20 cellular contexts compared by ENCODE assay signal in the genomic region with DNA sequence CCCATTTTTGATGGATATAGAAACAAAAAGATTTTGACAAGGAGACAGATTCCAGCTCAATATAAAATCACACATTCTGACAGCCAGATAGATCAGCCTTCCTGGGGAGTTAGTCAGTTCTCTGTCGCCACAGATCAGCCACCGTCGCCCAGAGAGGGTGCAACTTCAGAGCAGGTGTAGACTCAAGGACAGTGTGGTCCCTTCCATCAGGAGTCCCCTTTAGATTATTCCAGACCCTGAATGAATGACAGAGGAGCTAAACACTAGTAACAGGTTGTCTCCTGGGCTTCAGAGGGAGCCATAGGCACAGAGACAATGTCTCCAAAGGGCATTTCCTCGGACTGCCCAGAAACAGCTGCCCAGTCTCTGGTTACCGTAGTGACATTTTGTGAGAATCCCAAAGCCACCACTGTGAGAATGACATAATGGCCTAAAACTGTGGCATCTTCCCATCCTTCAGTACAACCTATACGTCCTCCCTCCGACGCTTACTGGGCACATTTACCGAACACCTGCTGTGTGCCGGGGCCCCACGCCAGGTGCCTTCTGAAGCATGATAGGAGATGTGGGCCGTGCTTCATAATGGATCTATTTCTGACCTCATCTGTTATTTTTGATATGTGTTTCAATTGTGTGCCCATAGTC. TPM values are rescaled to one million over a fixed set of nuclear protein-coding genes. Genes with fewer than 3 reads are reported as not detected.
A peak's percentile ranks its signal among the peaks of the same experiment; 100 is the strongest.
DNase-seq lines count a peak whose midpoint lies in the region; ATAC-seq and TF ChIP-seq lines count a peak whose summit lies in the region.
"Had no signal": no experiment of that assay in that cellular context is flagged by ENCODE, and none has a peak within 500 bp of the region (broad histone marks: within the 10 kb centered on the region; RNA-seq: fewer than 3 reads in every experiment).

No MANE protein-coding gene starts in this region.

- H3K4me3 Mint-ChIP-seq in type B pancreatic cell = no peak overlapping the region
- H3K4me3 Mint-ChIP-seq in activated T-cell treated with anti-CD3 and anti-CD28 coated beads, Interleukin-2, amount 50 U/mL, for 4 hours = no peak overlapping the region
- H3K4me3 Mint-ChIP-seq: activated CD4-positive, alpha-beta memory T cell treated with anti-CD3 and anti-CD28 coated beads for 36 hours had no signal

- H3K27me3 Mint-ChIP-seq in type B pancreatic cell = no peaks in the 10 kb centered on the region
- H3K27me3 Mint-ChIP-seq in activated T-cell treated with anti-CD3 and anti-CD28 coated beads, Interleukin-2, amount 50 U/mL, for 4 hours (ENCODE audit: low read depth) = peaks cover 16% of the 10 kb centered on the region
- H3K27me3 Mint-ChIP-seq: progenitor cell of endocrine pancreas had no signal

- H3K36me3 Mint-ChIP-seq in type B pancreatic cell = no peaks in the 10 kb centered on the region
- no peaks in the 10 kb centered on the region for H3K36me3 Mint-ChIP-seq in activated T-cell treated with anti-CD3 and anti-CD28 coated beads, Interleukin-2, amount 50 U/mL, for 4 hours (ENCODE audit: insufficient read depth)
- H3K36me3 Mint-ChIP-seq: activated CD4-positive, alpha-beta memory T cell treated with anti-CD3 and anti-CD28 coated beads for 36 hours had no signal

- ATAC-seq in HG03460 (IDR thresholded peaks at IDR 0.05; ENCODE audit: unreplicated experiment) (no peak), GM18517 (IDR thresholded peaks at IDR 0.05; ENCODE audit: unreplicated experiment) (no peak)
- no peak for ATAC-seq in activated T-cell treated with anti-CD3 and anti-CD28 coated beads, Interleukin-2, amount 50 U/mL, for 4 hours
- ATAC-seq: GM12878, Right ventricle myocardium inferior had no signal

- H3K27ac ChIP-seq in WERI-Rb-1 = peak overlapping the region; percentile 13; the same call in 1 of the 2 replicates
- H3K27ac ChIP-seq: epithelial cell of prostate, KMS-11 had no signal

- H3K9me3 ChIP-seq in WERI-Rb-1 (ENCODE audit: severe bottlenecking) = no peaks in the 10 kb centered on the region
- H3K9me3 ChIP-seq: BE2C had no signal

- H3K4me3 ChIP-seq in WERI-Rb-1 (ENCODE audit: low read depth, low read length) = no peak overlapping the region
- H3K4me3 ChIP-seq: GM12878 had no signal

- no peaks in the 10 kb centered on the region for H3K9me3 Mint-ChIP-seq in type B pancreatic cell
- H3K9me3 Mint-ChIP-seq in activated T-cell treated with anti-CD3 and anti-CD28 coated beads, Interleukin-2, amount 50 U/mL, for 4 hours = no peaks in the 10 kb centered on the region
- H3K9me3 Mint-ChIP-seq: activated CD4-positive, alpha-beta memory T cell treated with anti-CD3 and anti-CD28 coated beads for 36 hours had no signal

- peaks cover 16% of the 10 kb centered on the region for H3K4me1 Mint-ChIP-seq in type B pancreatic cell (ENCODE audit: unreplicated experiment)
- H3K4me1 Mint-ChIP-seq in activated T-cell treated with anti-CD3 and anti-CD28 coated beads, Interleukin-2, amount 50 U/mL, for 4 hours (ENCODE audit: low read depth) = no peaks in the 10 kb centered on the region

- TF ChIP-seq CTCF in WERI-Rb-1 (IDR thresholded peaks at IDR 0.05; ENCODE audit: low read depth, low read length) = no peak
- TF ChIP-seq CTCF in type B pancreatic cell (conservative IDR thresholded peaks at IDR 0.05) = no peak

- no peaks in the 10 kb centered on the region for H3K27me3 ChIP-seq in WERI-Rb-1 (ENCODE audit: insufficient read depth, low read depth, severe bottlenecking)
- H3K27me3 ChIP-seq: BE2C had no signal

- DNase-seq in activated CD8-positive, alpha-beta memory T cell treated with anti-CD3 and anti-CD28 coated beads for 24 hours = peak; percentile 42
- DNase-seq in activated CD8-positive, alpha-beta memory T cell treated with anti-CD3 and anti-CD28 coated beads, Interleukin-2, amount 50 U/mL, for 4 hours = no peak
- DNase-seq in NCI-H2081 treated with DMSO at 0.1 percent for 48 hours (lab: John Stamatoyannopoulos, UW) (peak; percentile 4), WERI-Rb-1 (no peak), type B pancreatic cell (ENCODE audit: extremely low spot score, unreplicated experiment) (peak; percentile 34)
- DNase-seq in activated T-cell treated with anti-CD3 and anti-CD28 coated beads, Interleukin-2, amount 50 U/mL, for 4 hours = no peak
- DNase-seq: activated CD4-positive, alpha-beta memory T cell treated with anti-CD3 and anti-CD28 coated beads for 36 hours; activated CD4-positive, CD25-positive, alpha-beta regulatory T cell; activated gamma-delta T cell; activated T-cell treated with anti-CD3 and anti-CD28 coated beads for 4 hours; BE2C; DND-41; head of caudate nucleus had no signal

- no peak overlapping the region for H3K27ac Mint-ChIP-seq in type B pancreatic cell
- H3K27ac Mint-ChIP-seq: activated CD4-positive, alpha-beta memory T cell treated with anti-CD3 and anti-CD28 coated beads for 36 hours; progenitor cell of endocrine pancreas had no signal

- peaks cover 26% of the 10 kb centered on the region for H3K36me3 ChIP-seq in WERI-Rb-1

RNA-seq across cellular contexts. Expression of a gene that starts 47.4 kb away (rescaled TPM):
- total RNA-seq in type B pancreatic cell (ENCODE audit: low replicate concordance) = 40.2 and 53.1 TPM in 2 replicates
- total RNA-seq in activated T-cell treated with anti-CD3 and anti-CD28 coated beads, Interleukin-2, amount 50 U/mL, for 4 hours = 1 to 10 TPM; 1.9 to 3.2 (median 3.0) TPM

Comparison
In these comparisons a context has a peak if more than half of its experiments do, and no peak if none do; other contexts are left out.
1. DNase-seq: peak in activated CD8-positive, alpha-beta memory T cell treated with anti-CD3 and anti-CD28 coated beads for 24 hours (single experiment), NCI-H2081 treated with DMSO at 0.1 percent for 48 hours (single experiment) and type B pancreatic cell (single experiment); none in activated CD8-positive, alpha-beta memory T cell treated with anti-CD3 and anti-CD28 coated beads, Interleukin-2, amount 50 U/mL, for 4 hours (single experiment), WERI-Rb-1 (single experiment) and activated T-cell treated with anti-CD3 and anti-CD28 coated beads, Interleukin-2, amount 50 U/mL, for 4 hours (single experiment).